In the genomic region with DNA sequence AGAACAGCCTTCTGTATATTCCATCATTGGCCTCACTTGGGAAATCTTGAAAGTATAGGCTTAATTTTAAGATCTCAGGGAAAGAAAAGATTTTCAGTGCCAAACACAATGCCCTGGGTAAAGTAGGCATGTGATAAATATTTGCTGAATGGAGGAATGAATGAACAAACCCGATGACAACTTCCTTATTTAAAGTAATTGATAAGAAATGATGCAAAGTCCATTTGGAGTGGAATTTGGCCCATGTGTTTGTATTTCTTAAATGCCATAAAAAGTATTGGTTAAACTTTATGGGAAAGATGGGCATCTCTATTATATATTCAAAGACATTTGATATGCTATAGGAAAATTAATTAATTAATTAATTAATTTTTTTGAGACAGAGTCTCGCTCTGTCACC, we compare ENCODE assay signal across 26 cellular contexts.
"Had no signal": no experiment of that assay in that cellular context is flagged by ENCODE, and none has a peak within 500 bp of the region (broad histone marks: within the 10 kb centered on the region; RNA-seq: fewer than 3 reads in every experiment).

No MANE protein-coding gene starts in this region.

- H3K36me3 ChIP-seq: neural progenitor cell, ovary, thoracic aorta, thyroid gland, tibial nerve, upper lobe of left lung, vagina had no signal

- H3K27ac ChIP-seq: neural progenitor cell, ovary, parathyroid adenoma, psoas muscle, skin epidermis, thoracic aorta, thyroid gland, tibial nerve, upper lobe of left lung, vagina had no signal

- H3K9ac ChIP-seq: neural progenitor cell, parathyroid adenoma had no signal

- DNase-seq: naive thymus-derived CD4-positive, alpha-beta T cell; natural killer cell; occipital lobe; ovary; posterior cingulate gyrus; psoas muscle; right cardiac atrium; stimulated activated CD4-positive, alpha-beta T cell treated with anti-CD3 and anti-CD28 coated beads, Interleukin-15, amount 100 ng/mL, for 24 hours; stimulated activated CD4-positive, alpha-beta T cell treated with anti-CD3 and anti-CD28 coated beads, Interleukin-2, amount 100 ng/mL, for 24 hours; stimulated activated CD4-positive, alpha-beta T cell treated with anti-CD3 and anti-CD28 coated beads, Interleukin-2, amount 100 ng/mL, for 48 hours; stimulated activated CD4-positive, alpha-beta T cell treated with anti-CD3 and anti-CD28 coated beads, Interleukin-4, amount 100 ng/mL, for 24 hours; stimulated activated naive B cell treated with anti-CD40 and anti-IgM and Interleukin-4, amounts not matched to agents 10 μg/mL and 1 μg/mL and 100 μg/mL, for 72 hours; stimulated activated naive CD4-positive, alpha-beta T cell treated with Interleukin-2 at 50 U/mL for 16 hours; substantia nigra; thyroid gland; trophoblast cell; upper lobe of left lung had no signal

- H3K4me1 ChIP-seq: neural progenitor cell, parathyroid adenoma had no signal

- H3K4me2 ChIP-seq: neural progenitor cell had no signal

- ATAC-seq: naive thymus-derived CD4-positive, alpha-beta T cell; natural killer cell; psoas muscle; right cardiac atrium; sciatic nerve; stimulated activated effector memory CD8-positive, alpha-beta T cell treated with anti-CD3 and anti-CD28 coated beads, Interleukin-12 subunit alpha, Interleukin-12 subunit beta, amount 100 ng/mL, for 72 hours; stimulated activated naive B cell treated with anti-CD40 and anti-IgM and Interleukin-4, amounts not matched to agents 10 μg/mL and 1 μg/mL and 100 μg/mL, for 72 hours had no signal

- FAIRE-seq: urothelium cell line had no signal

- H3K79me2 ChIP-seq: parathyroid adenoma had no signal

- H3K4me3 ChIP-seq: neural progenitor cell, ovary, psoas muscle, skin epidermis, thoracic aorta, thyroid gland, tibial nerve, upper lobe of left lung, vagina had no signal

- H3K9me3 ChIP-seq: ovary, psoas muscle, thoracic aorta, thyroid gland, upper lobe of left lung, vagina had no signal

- H3K27me3 ChIP-seq: ovary, thyroid gland, vagina had no signal

- H2AFZ ChIP-seq: neural progenitor cell, parathyroid adenoma had no signal
